In genomic region chr9:71760901-71761300, GRCh38 we compare ENCODE assay signal across 12 cellular contexts. TPM values are rescaled to one million over a fixed set of nuclear protein-coding genes. Genes with fewer than 3 reads are reported as not detected.
A peak's percentile ranks its signal among the peaks of the same experiment; 100 is the strongest.
DNase-seq lines count a peak whose midpoint lies in the region; ATAC-seq, FAIRE-seq and TF ChIP-seq lines count a peak whose summit lies in the region.
"Had no signal": no experiment of that assay in that cellular context is flagged by ENCODE, and none has a peak within 500 bp of the region (broad histone marks: within the 10 kb centered on the region; RNA-seq: fewer than 3 reads in every experiment).

No MANE protein-coding gene starts in this region.

- in situ Hi-C loops in gastrocnemius medialis (cut with MboI; ENCODE audit: low sequenced_read_pairs in 4 of 4), result loop anchor here in 1 of 4 donors (25.0 kb wide), 1 partner anchor 101 kb away; no protein-coding TSS in a partner anchor

- ATAC-seq in activated T-cell treated with anti-CD3 and anti-CD28 coated beads, Interleukin-2, amount 50 U/mL, for 4 hours, result no peak
- ATAC-seq in gastrocnemius medialis (peak; percentile 29 to 67), GM19452 (IDR thresholded peaks at IDR 0.05; ENCODE audit: unreplicated experiment) (no peak), GM18519 (IDR thresholded peaks at IDR 0.05; ENCODE audit: low FRiP score, unreplicated experiment) (no peak)
- ATAC-seq: GM12878 had no signal

- H3K9me3 Mint-ChIP-seq in activated T-cell treated with anti-CD3 and anti-CD28 coated beads, Interleukin-2, amount 50 U/mL, for 4 hours, result no peaks in the 10 kb centered on the region

- H3K9me3 ChIP-seq in iPS-18a (ENCODE audit: control insufficient read depth, low read depth, low read length), result no peaks in the 10 kb centered on the region
- no peaks in the 10 kb centered on the region for H3K9me3 ChIP-seq in gastrocnemius medialis

- TF ChIP-seq POLR2A in gastrocnemius medialis (IDR thresholded peaks at IDR 0.05), result no peak

- peak overlapping the region; percentile 6 for H3K4me3 Mint-ChIP-seq in activated T-cell treated with anti-CD3 and anti-CD28 coated beads, Interleukin-2, amount 50 U/mL, for 4 hours

- H3K36me3 ChIP-seq in iPS-18a (ENCODE audit: control insufficient read depth, low read depth, low read length) (no peaks in the 10 kb centered on the region), gastrocnemius medialis (no peaks in the 10 kb centered on the region)

- H3K4me3 ChIP-seq in iPS-18a (ENCODE audit: low read length) (peak overlapping the region; percentile 28), gastrocnemius medialis (no peak overlapping the region)
- H3K4me3 ChIP-seq: GM12878, skin epidermis had no signal

- peaks cover 19% of the 10 kb centered on the region for H3K36me3 Mint-ChIP-seq in activated T-cell treated with anti-CD3 and anti-CD28 coated beads, Interleukin-2, amount 50 U/mL, for 4 hours (ENCODE audit: insufficient read depth)

- intact Hi-C loops in gastrocnemius medialis (cut with DNase I; ENCODE audit: low total_unique reads), result loop anchor here (10.0 kb wide), 3 partner anchors 604 to 1146 kb away; partner anchors contain the start of gene ZFAND5

- no peaks in the 10 kb centered on the region for H3K27me3 Mint-ChIP-seq in activated T-cell treated with anti-CD3 and anti-CD28 coated beads, Interleukin-2, amount 50 U/mL, for 4 hours (ENCODE audit: low read depth)

- H3K27ac ChIP-seq in iPS-18a (ENCODE audit: low read length) (no peak overlapping the region), gastrocnemius medialis (peak overlapping the region in 2 of 4 donors; percentile 24 to 56)

- DNase-seq in activated T-cell treated with anti-CD3 and anti-CD28 coated beads, Interleukin-2, amount 50 U/mL, for 4 hours, result no peak
- no peak for DNase-seq in activated T-cell treated with anti-CD3 and anti-CD28 coated beads, Interleukin-2, amount 50 U/mL, for 1 hour
- DNase-seq in NCI-H69 (lab: John Stamatoyannopoulos, UW) (peak; percentile 54), gastrocnemius medialis (peak in 1 of 2 donors; percentile 27), RCC 7860 (ENCODE audit: low spot score) (no peak)
- DNase-seq: effector CD8-positive, alpha-beta T cell; NCI-H1092 treated with DMSO at 0.1 percent for 48 hours had no signal

- H3K4me1 Mint-ChIP-seq in activated T-cell treated with anti-CD3 and anti-CD28 coated beads, Interleukin-2, amount 50 U/mL, for 4 hours (ENCODE audit: low read depth), result peaks cover 87% of the 10 kb centered on the region

- no peak for FAIRE-seq in RCC 7860 (lab: Jason Lieb, UNC)
- FAIRE-seq: GM12878 had no signal

- H3K4me1 ChIP-seq in iPS-18a (ENCODE audit: control insufficient read depth, low read depth, low read length), result peaks cover 93% of the 10 kb centered on the region
- H3K4me1 ChIP-seq in gastrocnemius medialis, result peaks cover 43 to 82% of the 10 kb centered on the region in 2 donors

- H3K27me3 ChIP-seq in iPS-18a (ENCODE audit: control insufficient read depth, insufficient read depth, low read length) (peaks cover 6% of the 10 kb centered on the region), gastrocnemius medialis (no peaks in the 10 kb centered on the region)

- H3K9ac ChIP-seq in iPS-18a (ENCODE audit: low read length), result no peak overlapping the region

- TF ChIP-seq CTCF in gastrocnemius medialis (IDR thresholded peaks at IDR 0.05 in 4 of 5, conservative IDR thresholded peaks at IDR 0.05 in 1 of 5), result no peak

RNA-seq across cellular contexts. Expression of gene CEMIP2, which starts 7.4 kb away (rescaled TPM):
- 10 to 100 TPM; 51.1 to 71.9 (median 66.2) TPM for total RNA-seq in activated T-cell treated with anti-CD3 and anti-CD28 coated beads, Interleukin-2, amount 50 U/mL, for 4 hours
- 10 to 100 TPM; 10.6 to 29.9 (median 14.7) TPM for total RNA-seq in gastrocnemius medialis

Comparison
In these comparisons a context has a peak if more than half of its experiments do, and no peak if none do; other contexts are left out.
1. ATAC-seq: peak in gastrocnemius medialis (2 of 2); none in activated T-cell treated with anti-CD3 and anti-CD28 coated beads, Interleukin-2, amount 50 U/mL, for 4 hours (0 of 2), GM19452 (single experiment) and GM18519 (single experiment).